ENCODE assay signal across 7 cellular contexts in the genomic region with DNA sequence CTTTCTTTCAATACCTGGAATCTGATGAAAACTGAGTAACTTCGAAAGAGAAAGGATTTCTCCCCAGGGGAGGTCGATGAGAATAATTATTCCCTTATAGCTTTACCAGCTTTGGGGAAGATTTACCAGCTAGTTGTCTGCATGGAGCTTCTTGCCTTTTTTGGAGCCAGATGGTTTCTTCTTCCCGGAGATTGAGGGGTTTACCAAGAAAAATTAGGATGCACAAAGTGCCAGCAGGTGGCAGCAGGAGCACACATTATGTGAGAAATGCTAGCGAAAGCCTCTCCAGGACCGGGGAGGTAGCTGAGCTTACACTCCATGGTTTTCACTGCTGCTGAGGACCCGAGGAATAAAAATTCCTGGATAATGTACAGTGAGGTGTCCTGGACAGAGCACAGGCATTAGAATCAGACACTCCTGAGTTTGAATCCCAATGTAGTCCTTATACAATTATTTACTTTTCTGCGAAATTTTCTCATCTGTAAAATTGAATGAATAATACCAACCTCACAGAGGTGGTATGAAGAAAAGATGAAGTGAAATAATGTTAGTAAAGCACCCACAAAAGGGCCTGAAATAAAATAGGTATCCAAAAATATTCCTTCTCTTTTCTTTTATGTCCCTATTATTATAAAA. TPM values are rescaled to one million over a fixed set of nuclear protein-coding genes. Genes with fewer than 3 reads are reported as not detected.
DNase-seq lines count a peak whose midpoint lies in the region; ATAC-seq, FAIRE-seq and TF ChIP-seq lines count a peak whose summit lies in the region.

No MANE protein-coding gene starts in this region.

- no peak overlapping the region for H3K4me3 Mint-ChIP-seq in T-cell

- intact Hi-C loops in ascending aorta (cut with DNase I) = loop anchor here (1.0 to 5.0 kb wide), 3 partner anchors 45 to 563 kb away; a partner anchor contains a TSS
- intact Hi-C loops in sciatic nerve (cut with DNase I) = no loop called here

- no peak for DNase-seq in GM12891 (ENCODE audit: insufficient read length, low spot score)
- peak; percentile 65 for DNase-seq in NCI-H146 treated with DMSO at 0.1 percent for 48 hours (lab: John Stamatoyannopoulos, UW; ENCODE audit: unreplicated experiment)
- DNase-seq in T-cell = peak; percentile 24 to 77 (median 66)
- DNase-seq in ascending aorta (ENCODE audit: low spot score in 2 of 2) = peak in 1 of 2 donors; percentile 88
- DNase-seq in hepatic stellate cell (ENCODE audit: low spot score) = peak; percentile 59
- DNase-seq in sciatic nerve (ENCODE audit: low spot score) = peak; percentile 94

- CTCF ChIA-PET in T-cell (lab: Charles Lee) = interaction anchor here (0.6 to 4.7 kb wide), 34 partner anchors 17 to 907 kb away, joined by 3 to 94 read pairs (median 4); no protein-coding TSS in a partner anchor

- TF ChIP-seq CTCF in ascending aorta (IDR thresholded peaks at IDR 0.05) = peak; percentile 63 to 78 (median 74)

- peaks cover 0 to 6% (median 5%) of the 10 kb centered on the region in 3 donors for H3K4me1 Mint-ChIP-seq in T-cell

- H3K36me3 Mint-ChIP-seq in T-cell = peaks cover 2% of the 10 kb centered on the region

- no peaks in the 10 kb centered on the region for H3K9me3 Mint-ChIP-seq in T-cell

- H3K9me3 ChIP-seq in ascending aorta = no peaks in the 10 kb centered on the region

- peak; percentile 83 for FAIRE-seq in GM12891 (lab: Jason Lieb, UNC)

- peak in 3 of 4 experiments; percentile 37 to 58 (median 42) for ATAC-seq in T-cell (replicated peaks in 1 of 4)
- ATAC-seq in sciatic nerve = peak; percentile 89
- no peak for ATAC-seq in HG02623 (IDR thresholded peaks at IDR 0.05; ENCODE audit: unreplicated experiment)

- no peak overlapping the region for H3K27ac Mint-ChIP-seq in T-cell

- H3K27ac ChIP-seq in ascending aorta = no peak overlapping the region

- H3K27me3 ChIP-seq in ascending aorta = no peaks in the 10 kb centered on the region

- no peak overlapping the region for H3K4me3 ChIP-seq in ascending aorta

- peaks cover 0 to 3% of the 10 kb centered on the region in 2 donors for H3K4me1 ChIP-seq in ascending aorta

- peaks cover 0 to 11% of the 10 kb centered on the region in 2 donors for H3K36me3 ChIP-seq in ascending aorta

- no peak for TF ChIP-seq POLR2A in GM12891 (IDR thresholded peaks at IDR 0.05; ENCODE audit: low read depth, low read length)

- POLR2A ChIA-PET in T-cell (lab: Charles Lee) = no interaction called here

- no peaks in the 10 kb centered on the region for H3K27me3 Mint-ChIP-seq in T-cell

TF ChIP-seq in GM12891, 5 proteins besides CTCF, POLR2A, EP300 and RAD21:
- TF ChIP-seq PAX5 (IDR thresholded peaks at IDR 0.05; ENCODE audit: insufficient read depth, low read length, severe bottlenecking) = no peak
- no peak for TF ChIP-seq SPI1 (IDR thresholded peaks at IDR 0.05; ENCODE audit: low read depth, low read length)
- TF ChIP-seq TAF1 (IDR thresholded peaks at IDR 0.05; ENCODE audit: low read depth, low read length) = no peak
- no peak for TF ChIP-seq POU2F2 (IDR thresholded peaks at IDR 0.05; ENCODE audit: low read depth, low read length)
- TF ChIP-seq POLR2AphosphoS5 (IDR thresholded peaks at IDR 0.05; ENCODE audit: low read depth, low read length) = no peak

RNA-seq across cellular contexts. Expression of a gene that starts 46.0 kb away (rescaled TPM):
- not detected for polyA plus RNA-seq in GM12891 (2012; ENCODE audit: low read depth, missing spikeins)
- total RNA-seq in T-cell (under 1 TPM; 0.41 to 0.93 (median 0.75) TPM), ascending aorta (51.6 TPM), sciatic nerve (176 TPM)

Comparison
In these comparisons a context has a peak if more than half of its experiments do, and no peak if none do; other contexts are left out.
1. RNA of a gene that starts 46.0 kb away (total RNA-seq): 176 TPM in sciatic nerve (single experiment) and 51.6 TPM in ascending aorta (single experiment); 0.41 to 0.93 TPM in T-cell; every median in the first group is over 10 times any median in the second.